ENCODE assay signal across 21 cellular contexts in genomic region chr12:115930336-115930735, GRCh38.
"Had no signal": no experiment of that assay in that cellular context is flagged by ENCODE, and none has a peak within 500 bp of the region (broad histone marks: within the 10 kb centered on the region; RNA-seq: fewer than 3 reads in every experiment).

No MANE protein-coding gene starts in this region.

- H3K4me2 ChIP-seq: hepatocyte had no signal

- DNase-seq: dermis blood vessel endothelial cell; effector CD4-positive, alpha-beta T cell; effector memory CD4-positive, alpha-beta T cell; erythroblast; esophagus squamous epithelium; foreskin fibroblast; heart left ventricle; hypothalamus; immature natural killer cell; left cardiac atrium; left lung; left ventricle myocardium superior; lower lobe of right lung; mesenchymal stem cell; mucosa of descending colon; naive B cell had no signal

- H2AFZ ChIP-seq: hepatocyte had no signal

- H3K36me3 ChIP-seq: esophagus squamous epithelium, gastroesophageal sphincter, heart left ventricle, left lung, lower lobe of right lung had no signal

- ATAC-seq: esophagus mucosa, gastroesophageal sphincter, heart left ventricle, left cardiac atrium, left lung, left ventricle myocardium superior, lower lobe of right lung, mucosa of descending colon had no signal

- H3K27me3 ChIP-seq: esophagus squamous epithelium, hepatocyte had no signal

- H3K4me3 ChIP-seq: coronary artery, esophagus squamous epithelium, gastroesophageal sphincter, heart left ventricle, hepatocyte, left lung, lower lobe of right lung, mucosa of descending colon had no signal

- H3K27ac ChIP-seq: coronary artery, epithelial cell of prostate, esophagus squamous epithelium, gastroesophageal sphincter, heart left ventricle, hepatocyte, left lung, lower lobe of right lung had no signal

- H3K9me3 ChIP-seq: esophagus squamous epithelium, gastroesophageal sphincter, heart left ventricle, left lung, lower lobe of right lung, mucosa of descending colon had no signal

- H3K4me1 ChIP-seq: esophagus squamous epithelium, gastroesophageal sphincter, heart left ventricle, left lung, lower lobe of right lung had no signal

- H3K79me2 ChIP-seq: hepatocyte had no signal
